Comparison of ENCODE assay signal across 14 cellular contexts in genomic region chr11:70326365-70326803, GRCh38. TPM values are rescaled to one million over a fixed set of nuclear protein-coding genes. Genes with fewer than 3 reads are reported as not detected.
DNase-seq lines count a peak whose midpoint lies in the region; ATAC-seq, FAIRE-seq and TF ChIP-seq lines count a peak whose summit lies in the region.
"Had no signal": no experiment of that assay in that cellular context is flagged by ENCODE, and none has a peak within 500 bp of the region (broad histone marks: within the 10 kb centered on the region; RNA-seq: fewer than 3 reads in every experiment).

No MANE protein-coding gene starts in this region.

- no peak for TF ChIP-seq CTCF in BJ (IDR thresholded peaks at IDR 0.05; ENCODE audit: insufficient read depth, low read depth, low read length)
- no peak for TF ChIP-seq CTCF in sigmoid colon (IDR thresholded peaks at IDR 0.05)

- H3K4me1 ChIP-seq in adipocyte (ENCODE audit: control insufficient read depth, insufficient read depth, low read length) (peaks cover 45% of the 10 kb centered on the region), sigmoid colon (peaks cover 0 to 32% (median 13%) of the 10 kb centered on the region in 4 donors)

- intact Hi-C loops in left ventricle myocardium superior (cut with micrococcal nuclease), result no loop called here
- intact Hi-C loops in sigmoid colon (cut with DNase I), result loop anchor here (2.0 to 5.0 kb wide), 2 partner anchors 56 to 76 kb away; partner anchors contain the start of gene PPFIA1

- POLR2A ChIA-PET in BJ (lab: Charles Lee), result no interaction called here

- CTCF ChIA-PET in BJ (lab: Yijun Ruan, JAX), result interaction anchor here (0.9 kb wide), 2 partner anchors 13 to 89 kb away, joined by 3 read pairs; no protein-coding TSS in a partner anchor

- ATAC-seq in left ventricle myocardium superior, result peak; percentile 80
- ATAC-seq in GM18907 (IDR thresholded peaks at IDR 0.05; ENCODE audit: unreplicated experiment), result no peak
- ATAC-seq: HCT116; stimulated activated naive CD8-positive, alpha-beta T cell treated with anti-CD3 and anti-CD28 coated beads, Interleukin-15, Interleukin-2, amounts not matched to agents 100 U/mL and 50 U/mL, for 24 hours had no signal

- DNase-seq in BJ (ENCODE audit: low read depth) (peak; percentile 37), adipocyte (ENCODE audit: low read depth) (peak; percentile 89), left ventricle myocardium superior (no peak), sigmoid colon (peak; percentile 75), DMS53 (lab: John Stamatoyannopoulos, UW) (no peak), RCC 7860 (ENCODE audit: low spot score) (no peak), NCI-H1436 (lab: John Stamatoyannopoulos, UW) (no peak)
- DNase-seq: activated naive CD4-positive, alpha-beta T cell; DMS 273 treated with DMSO at 0.1 percent for 48 hours; foreskin melanocyte; stimulated activated naive CD8-positive, alpha-beta T cell treated with anti-CD3 and anti-CD28 coated beads, Interleukin-15, Interleukin-2, amounts not matched to agents 100 U/mL and 50 U/mL, for 24 hours had no signal

- H3K4me3 ChIP-seq in BJ (ENCODE audit: low read depth, low read length) (no peak overlapping the region), adipocyte (ENCODE audit: low read length) (peak overlapping the region; percentile 65), sigmoid colon (no peak overlapping the region)

- H3K9ac ChIP-seq in adipocyte (ENCODE audit: low read length), result peak overlapping the region; percentile 57

- H3K27me3 ChIP-seq in BJ (ENCODE audit: control insufficient read depth, insufficient read depth, low read length) (no peaks in the 10 kb centered on the region), adipocyte (replicated peaks; ENCODE audit: control insufficient read depth, insufficient read depth, low read length) (no peaks in the 10 kb centered on the region), sigmoid colon (no peaks in the 10 kb centered on the region)

- H3K27ac ChIP-seq in sigmoid colon, result peak overlapping the region; percentile 20 to 71 (median 59)

- no peaks in the 10 kb centered on the region for H3K9me3 ChIP-seq in adipocyte (ENCODE audit: control insufficient read depth, low read length)
- H3K9me3 ChIP-seq in sigmoid colon, result no peaks in the 10 kb centered on the region

- H3K36me3 ChIP-seq in BJ (ENCODE audit: control insufficient read depth, insufficient read depth, low read length) (peaks cover 4% of the 10 kb centered on the region), adipocyte (ENCODE audit: control insufficient read depth, insufficient read depth, low read length, severe bottlenecking) (peaks cover 50% of the 10 kb centered on the region), sigmoid colon (peaks cover 0 to 58% (median 24%) of the 10 kb centered on the region in 4 donors)

- no peak for TF ChIP-seq EP300 in sigmoid colon (IDR thresholded peaks at IDR 0.05)

- no peak for FAIRE-seq in RCC 7860 (lab: Jason Lieb, UNC)
- FAIRE-seq: HTR-8/SVneo had no signal

- no peak for TF ChIP-seq POLR2A in sigmoid colon (IDR thresholded peaks at IDR 0.05)

- 66 to 75% methylated on average over 5 of the region's 5 CpGs for WGBS in sigmoid colon, 2 donors

RNA-seq across cellular contexts. Expression of gene PPFIA1, which starts 55.9 kb away (rescaled TPM):
- 41.8 and 62.7 TPM in 2 replicates for polyA plus RNA-seq in BJ (2011; rRNA removed)
- 75.3 and 109 TPM in 2 replicates for polyA minus RNA-seq in BJ (2011; rRNA and poly(A)+ RNA removed)
- 46.8 TPM for total RNA-seq in left ventricle myocardium superior
- total RNA-seq in sigmoid colon, result 10 to 100 TPM; 43.4 to 62.1 (median 51.2) TPM
- 10 to 100 TPM; 13.2 to 24.8 (median 21.7) TPM for polyA plus RNA-seq in sigmoid colon

Comparison
In these comparisons a context has a peak if more than half of its experiments do, and no peak if none do; other contexts are left out.
1. DNase-seq: peak in BJ (single experiment), adipocyte (single experiment) and sigmoid colon (single experiment); none in left ventricle myocardium superior (single experiment), DMS53 (single experiment), RCC 7860 (single experiment) and NCI-H1436 (single experiment).